13 cellular contexts compared by ENCODE assay signal in the genomic region with DNA sequence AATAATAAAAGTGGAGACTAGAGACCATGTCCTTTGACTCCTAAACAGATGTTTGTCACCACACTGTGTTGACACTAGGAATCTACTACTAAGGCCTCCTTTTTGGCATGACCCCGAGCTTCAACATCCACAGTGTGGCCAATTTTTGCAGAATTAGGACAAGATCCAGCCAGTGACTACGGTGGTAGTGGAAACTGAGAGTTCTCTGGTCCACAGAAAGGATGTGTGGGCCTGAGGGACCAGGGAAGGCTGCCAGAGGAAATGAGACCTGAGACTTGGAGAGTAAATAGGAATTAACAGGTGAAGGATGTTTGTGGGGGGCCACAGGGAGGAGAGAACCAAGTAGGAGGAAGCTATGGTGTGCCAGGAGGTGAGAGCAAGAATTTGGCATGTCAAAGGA.
DNase-seq lines count a peak whose midpoint lies in the region; ATAC-seq and TF ChIP-seq lines count a peak whose summit lies in the region.
"Had no signal": no experiment of that assay in that cellular context is flagged by ENCODE, and none has a peak within 500 bp of the region (broad histone marks: within the 10 kb centered on the region; RNA-seq: fewer than 3 reads in every experiment).

No MANE protein-coding gene starts in this region.

- H3K27ac ChIP-seq in heart right ventricle (peak overlapping the region in 7 of 10 donors; percentile 0 to 54 (median 30)), right cardiac atrium (ENCODE audit: low read length) (peak overlapping the region; percentile 57), caudate nucleus (ENCODE audit: low read depth, low read length) (no peak overlapping the region)
- H3K27ac ChIP-seq: C4-2B, GM23248 had no signal

- H3K4me3 ChIP-seq in fibroblast of mammary gland (ENCODE audit: control insufficient read depth, low read depth, low read length), result no peak overlapping the region
- H3K4me3 ChIP-seq in heart right ventricle, result no peak overlapping the region
- no peak overlapping the region for H3K4me3 ChIP-seq in right cardiac atrium (ENCODE audit: low read length)
- H3K4me3 ChIP-seq: GM12878, GM23248 had no signal

- TF ChIP-seq CTCF in fibroblast of mammary gland (conservative IDR thresholded peaks at IDR 0.05; ENCODE audit: control insufficient read depth, insufficient read depth, low read depth, low read length) (no peak), heart right ventricle (IDR thresholded peaks at IDR 0.05) (no peak)

- H3K4me1 ChIP-seq in heart right ventricle (peaks cover 0 to 24% (median 7%) of the 10 kb centered on the region in 9 donors), right cardiac atrium (ENCODE audit: control insufficient read depth, insufficient read depth, low read length) (peaks cover 4% of the 10 kb centered on the region)

- H3K9me3 ChIP-seq in heart right ventricle (peaks cover 0 to 8% (median 0%) of the 10 kb centered on the region in 11 donors), right cardiac atrium (ENCODE audit: control insufficient read depth, low read length) (no peaks in the 10 kb centered on the region)
- H3K9me3 ChIP-seq: BE2C had no signal

- no peaks in the 10 kb centered on the region for H3K36me3 ChIP-seq in heart right ventricle
- H3K36me3 ChIP-seq: BE2C had no signal

- ATAC-seq in heart right ventricle (peak in 7 of 8 donors; percentile 9 to 71 (median 38)), right cardiac atrium (peak; percentile 45 to 55), HG03039 (IDR thresholded peaks at IDR 0.05; ENCODE audit: unreplicated experiment) (no peak)
- ATAC-seq: GM12878 had no signal

- 41 to 42% methylated on average over 2 of the region's 2 CpGs for WGBS in heart right ventricle, 2 donors
- WGBS in right cardiac atrium, result 40% methylated on average over 2 of the region's 2 CpGs

- H3K27me3 ChIP-seq in heart right ventricle, result no peaks in the 10 kb centered on the region
- no peaks in the 10 kb centered on the region for H3K27me3 ChIP-seq in right cardiac atrium (ENCODE audit: control insufficient read depth, insufficient read depth)
- H3K27me3 ChIP-seq: BE2C had no signal

- intact Hi-C loops in heart right ventricle (cut with DNase I), result no loop called here
- intact Hi-C loops in right cardiac atrium (cut with DNase I), result no loop called here

- peak; percentile 5 for DNase-seq in fibroblast of mammary gland (ENCODE audit: low read depth)
- DNase-seq in heart right ventricle, result peak in 1 of 2 donors; percentile 22
- peak in 2 of 3 donors; percentile 38 to 64 for DNase-seq in right cardiac atrium
- no peak for DNase-seq in germinal center (ENCODE audit: low spot score)
- DNase-seq in NK-92 treated with Interleukin-12 subunit alpha and Interleukin-12 subunit beta, amount 100 ng/mL, for 24 hours (lab: John Stamatoyannopoulos, UW), result no peak
- DNase-seq in caudate nucleus (lab: John Stamatoyannopoulos, UW), result no peak
- DNase-seq: BE2C; CD4-positive, alpha-beta memory T cell; DMS79 had no signal

Comparison
In these comparisons a context has a peak if more than half of its experiments do, and no peak if none do; other contexts are left out.
1. DNase-seq: peak in fibroblast of mammary gland (single experiment) and right cardiac atrium (2 of 3); none in germinal center (single experiment), NK-92 treated with Interleukin-12 subunit alpha and Interleukin-12 subunit beta, amount 100 ng/mL, for 24 hours (single experiment) and caudate nucleus (0 of 61).